ENCODE assay signal across 30 cellular contexts in genomic region chr4:4876945-4877661, GRCh38. TPM values are rescaled to one million over a fixed set of nuclear protein-coding genes. Genes with fewer than 3 reads are reported as not detected.
"Had no signal": no experiment of that assay in that cellular context is flagged by ENCODE, and none has a peak within 500 bp of the region (broad histone marks: within the 10 kb centered on the region; RNA-seq: fewer than 3 reads in every experiment).

No MANE protein-coding gene starts in this region.

- H3K4me1 ChIP-seq: parathyroid adenoma, psoas muscle, tibial artery, transverse colon, upper lobe of right lung, uterus had no signal

- H3K36me3 ChIP-seq: ovary, spleen, suprapubic skin, tibial artery, transverse colon, upper lobe of right lung, uterus had no signal

- H3K36me3 Mint-ChIP-seq: naive thymus-derived CD8-positive, alpha-beta T cell; natural killer cell treated with Interleukin-12 subunit alpha and Interleukin-12 subunit beta and Interleukin-15 and Interleukin-18, amount 100 ng/mL, for 72 hours; stimulated activated memory B cell treated with anti-CD40 and anti-IgM and Interleukin-4, amounts not matched to agents 10 μg/mL and 1 μg/mL and 100 μg/mL, for 72 hours; type B pancreatic cell had no signal

- H3K4me2 ChIP-seq: smooth muscle cell had no signal

- H3K27ac ChIP-seq: ovary, parathyroid adenoma, psoas muscle, skin epidermis, spleen, suprapubic skin, testis, tibial artery, transverse colon, upper lobe of right lung, uterus had no signal

- DNase-seq: nephron progenitor cell; occipital lobe; ovary; psoas muscle; right cardiac atrium; spleen; stimulated activated CD4-positive, alpha-beta T cell treated with anti-CD3 and anti-CD28 coated beads, Interleukin-12 subunit alpha, Interleukin-12 subunit beta, amount 100 ng/mL, for 4 hours; stimulated activated CD4-positive, alpha-beta T cell treated with anti-CD3 and anti-CD28 coated beads, Interleukin-1b, Interleukin-23, amount 100 ng/mL, for 48 hours; stimulated activated CD4-positive, alpha-beta T cell treated with anti-CD3 and anti-CD28 coated beads, Interleukin-4, amount 100 ng/mL, for 1 hour; stimulated activated CD4-positive, alpha-beta T cell treated with anti-CD3 and anti-CD28 coated beads, Interleukin-4, amount 100 ng/mL, for 4 hours; stimulated activated CD8-positive, alpha-beta memory T cell treated with anti-CD3 and anti-CD28 coated beads, Interleukin-4, amount 100 ng/mL, for 48 hours; stimulated activated naive CD4-positive, alpha-beta T cell; stimulated activated naive CD8-positive, alpha-beta T cell treated with anti-CD3 and anti-CD28 coated beads, Interleukin-15, amount 100 ng/mL, for 72 hours; stimulated activated naive CD8-positive, alpha-beta T cell treated with anti-CD3 and anti-CD28 coated beads, Interleukin-15, Interleukin-2, amounts not matched to agents 100 U/mL and 50 U/mL, for 24 hours; substantia nigra; testis; tibial artery; transverse colon; upper lobe of right lung; uterus had no signal

- H3K4me3 Mint-ChIP-seq: naive thymus-derived CD8-positive, alpha-beta T cell; natural killer cell treated with Interleukin-12 subunit alpha and Interleukin-12 subunit beta and Interleukin-15 and Interleukin-18, amount 100 ng/mL, for 72 hours; nephron progenitor cell; neural crest cell; stimulated activated memory B cell treated with anti-CD40 and anti-IgM and Interleukin-4, amounts not matched to agents 10 μg/mL and 1 μg/mL and 100 μg/mL, for 72 hours; stimulated activated naive CD8-positive, alpha-beta T cell treated with anti-CD3 and anti-CD28 coated beads, Interleukin-15, amount 100 ng/mL, for 72 hours; type B pancreatic cell had no signal

- H3K27me3 ChIP-seq: ovary, testis had no signal

- H3K9me3 ChIP-seq: ovary, psoas muscle, spleen, suprapubic skin, testis, tibial artery, transverse colon, upper lobe of right lung, uterus had no signal

- H3K9ac ChIP-seq: parathyroid adenoma had no signal

- H3K9me3 Mint-ChIP-seq: natural killer cell treated with Interleukin-12 subunit alpha and Interleukin-12 subunit beta and Interleukin-15 and Interleukin-18, amount 100 ng/mL, for 72 hours; nephron progenitor cell; neural crest cell; stimulated activated memory B cell treated with anti-CD40 and anti-IgM and Interleukin-4, amounts not matched to agents 10 μg/mL and 1 μg/mL and 100 μg/mL, for 72 hours; stimulated activated naive CD8-positive, alpha-beta T cell treated with anti-CD3 and anti-CD28 coated beads, Interleukin-15, amount 100 ng/mL, for 72 hours; type B pancreatic cell had no signal

- H3K4me1 Mint-ChIP-seq: neural crest cell; stimulated activated naive CD8-positive, alpha-beta T cell treated with anti-CD3 and anti-CD28 coated beads, Interleukin-15, amount 100 ng/mL, for 72 hours had no signal

- H3K4me3 ChIP-seq: ovary, psoas muscle, skin epidermis, smooth muscle cell, spleen, suprapubic skin, testis, tibial artery, transverse colon, upper lobe of right lung, uterus had no signal

- H2AFZ ChIP-seq: parathyroid adenoma had no signal

- H3K27ac Mint-ChIP-seq: naive thymus-derived CD8-positive, alpha-beta T cell; natural killer cell treated with Interleukin-12 subunit alpha and Interleukin-12 subunit beta and Interleukin-15 and Interleukin-18, amount 100 ng/mL, for 72 hours; nephron progenitor cell; progenitor cell of endocrine pancreas; stimulated activated memory B cell treated with anti-CD40 and anti-IgM and Interleukin-4, amounts not matched to agents 10 μg/mL and 1 μg/mL and 100 μg/mL, for 72 hours; stimulated activated naive CD8-positive, alpha-beta T cell treated with anti-CD3 and anti-CD28 coated beads, Interleukin-15, amount 100 ng/mL, for 72 hours; type B pancreatic cell had no signal

- H3K79me2 ChIP-seq: parathyroid adenoma had no signal

RNA-seq across cellular contexts. Expression of gene MSX1, which starts 17.6 kb away (rescaled TPM):
- total RNA-seq: naive thymus-derived CD8-positive, alpha-beta T cell had no signal
